26 cellular contexts compared by ENCODE assay signal in genomic region chr16:15726715-15727114, GRCh38.
DNase-seq lines count a peak whose midpoint lies in the region; ATAC-seq and TF ChIP-seq lines count a peak whose summit lies in the region.
"Had no signal": no experiment of that assay in that cellular context is flagged by ENCODE, and none has a peak within 500 bp of the region (broad histone marks: within the 10 kb centered on the region; RNA-seq: fewer than 3 reads in every experiment).

No MANE protein-coding gene starts in this region.

- no peak for ATAC-seq in stimulated activated naive B cell treated with anti-CD40 and anti-IgM and Interleukin-4, amounts not matched to agents 10 μg/mL and 1 μg/mL and 100 μg/mL, for 72 hours (replicated peaks)
- ATAC-seq: effector memory CD8-positive, alpha-beta T cell; T-cell had no signal

- peak overlapping the region; percentile 56 to 71 (median 64) for H3K27ac ChIP-seq in esophagus muscularis mucosa (replicated peaks in 1 of 4)
- H3K27ac ChIP-seq: BLaER1, skin epidermis had no signal

- no peaks in the 10 kb centered on the region for H3K27me3 Mint-ChIP-seq in stimulated activated naive B cell treated with anti-CD40 and anti-IgM and Interleukin-4, amounts not matched to agents 10 μg/mL and 1 μg/mL and 100 μg/mL, for 72 hours
- H3K27me3 Mint-ChIP-seq: activated naive CD8-positive, alpha-beta T cell treated with anti-CD3 and anti-CD28 coated beads, Interleukin-2, amount 10 ng/mL, durations not matched to agents 7 days and 5 days; effector memory CD8-positive, alpha-beta T cell; T-cell had no signal

- intact Hi-C loops in esophagus muscularis mucosa (cut with DNase I), result no loop called here

- peak; percentile 11 for DNase-seq in DMS53 treated with DMSO at 0.1 percent for 48 hours (lab: John Stamatoyannopoulos, UW; ENCODE audit: unreplicated experiment)
- DNase-seq in NCI-H526 treated with DMSO at 0.1 percent for 48 hours (lab: John Stamatoyannopoulos, UW), result peak; percentile 16
- DNase-seq in esophagus muscularis mucosa (ENCODE audit: extremely low spot score), result no peak
- no peak for DNase-seq in stimulated activated naive B cell treated with anti-CD40 and anti-IgM and Interleukin-4, amounts not matched to agents 10 μg/mL and 1 μg/mL and 100 μg/mL, for 72 hours
- no peak for DNase-seq in OCI-M1 (lab: John Stamatoyannopoulos, UW)
- DNase-seq in putamen (ENCODE audit: low spot score), result no peak
- DNase-seq in NOMO-1 treated with DMSO at 0.1 percent for 48 hours (lab: John Stamatoyannopoulos, UW; ENCODE audit: unreplicated experiment), result no peak
- DNase-seq: activated CD8-positive, alpha-beta memory T cell treated with anti-CD3 and anti-CD28 coated beads for 24 hours; activated effector memory CD4-positive, alpha-beta T cell treated with anti-CD3 and anti-CD28 coated beads, Interleukin-2, amount 50 U/mL, for 16 hours; activated naive CD8-positive, alpha-beta T cell treated with anti-CD3 and anti-CD28 coated beads, Interleukin-2, amount 10 ng/mL, durations not matched to agents 7 days and 5 days; aorta; DMS153; effector memory CD8-positive, alpha-beta T cell; mammary epithelial cell; MV-4-11; NCI-H1436 treated with DMSO at 0.1 percent for 48 hours; NCI-H345; NCI-H82; RPMI8226; stimulated activated naive CD4-positive, alpha-beta T cell treated with Interleukin-2 at 50 U/mL for 16 hours; T-cell; tibial artery had no signal

- peak overlapping the region; percentile 7 for H3K27ac Mint-ChIP-seq in stimulated activated naive B cell treated with anti-CD40 and anti-IgM and Interleukin-4, amounts not matched to agents 10 μg/mL and 1 μg/mL and 100 μg/mL, for 72 hours
- H3K27ac Mint-ChIP-seq: activated naive CD8-positive, alpha-beta T cell treated with anti-CD3 and anti-CD28 coated beads, Interleukin-2, amount 10 ng/mL, durations not matched to agents 7 days and 5 days; nephron had no signal

- H3K4me1 Mint-ChIP-seq in stimulated activated naive B cell treated with anti-CD40 and anti-IgM and Interleukin-4, amounts not matched to agents 10 μg/mL and 1 μg/mL and 100 μg/mL, for 72 hours, result no peaks in the 10 kb centered on the region
- H3K4me1 Mint-ChIP-seq: activated naive CD8-positive, alpha-beta T cell treated with anti-CD3 and anti-CD28 coated beads, Interleukin-2, amount 10 ng/mL, durations not matched to agents 7 days and 5 days; nephron; T-cell had no signal

- 72% methylated on average over 18 of the region's 18 CpGs for WGBS in esophagus muscularis mucosa

- H3K4me3 Mint-ChIP-seq in stimulated activated naive B cell treated with anti-CD40 and anti-IgM and Interleukin-4, amounts not matched to agents 10 μg/mL and 1 μg/mL and 100 μg/mL, for 72 hours, result peak overlapping the region in 1 of 2 donors; percentile 1
- H3K4me3 Mint-ChIP-seq: activated naive CD8-positive, alpha-beta T cell treated with anti-CD3 and anti-CD28 coated beads, Interleukin-2, amount 10 ng/mL, durations not matched to agents 7 days and 5 days; effector memory CD8-positive, alpha-beta T cell; nephron; T-cell had no signal

- H3K9me3 ChIP-seq in esophagus muscularis mucosa, result no peaks in the 10 kb centered on the region
- H3K9me3 ChIP-seq: BLaER1, HAP-1, tibial artery had no signal

- peaks cover 34 to 35% of the 10 kb centered on the region in 2 donors for H3K36me3 Mint-ChIP-seq in stimulated activated naive B cell treated with anti-CD40 and anti-IgM and Interleukin-4, amounts not matched to agents 10 μg/mL and 1 μg/mL and 100 μg/mL, for 72 hours

- no peak for TF ChIP-seq POLR2A in esophagus muscularis mucosa (IDR thresholded peaks at IDR 0.05; ENCODE audit: low read depth)

- no peak for TF ChIP-seq EP300 in esophagus muscularis mucosa (IDR thresholded peaks at IDR 0.05)

- H3K9me3 Mint-ChIP-seq in stimulated activated naive B cell treated with anti-CD40 and anti-IgM and Interleukin-4, amounts not matched to agents 10 μg/mL and 1 μg/mL and 100 μg/mL, for 72 hours, result no peaks in the 10 kb centered on the region
- H3K9me3 Mint-ChIP-seq: activated naive CD8-positive, alpha-beta T cell treated with anti-CD3 and anti-CD28 coated beads, Interleukin-2, amount 10 ng/mL, durations not matched to agents 7 days and 5 days; effector memory CD8-positive, alpha-beta T cell; nephron; T-cell had no signal

- no peak overlapping the region for H3K4me3 ChIP-seq in esophagus muscularis mucosa
- H3K4me3 ChIP-seq: BLaER1, HAP-1, skin epidermis, tibial artery had no signal

- H3K36me3 ChIP-seq in esophagus muscularis mucosa, result peaks cover 38 to 100% (median 98%) of the 10 kb centered on the region in 4 donors

- no peak for TF ChIP-seq CTCF in esophagus muscularis mucosa (IDR thresholded peaks at IDR 0.05)

- peaks cover 0 to 94% (median 65%) of the 10 kb centered on the region in 4 donors for H3K4me1 ChIP-seq in esophagus muscularis mucosa
- H3K4me1 ChIP-seq: BLaER1, HAP-1, tibial artery had no signal

- H3K27me3 ChIP-seq in esophagus muscularis mucosa, result no peaks in the 10 kb centered on the region
- H3K27me3 ChIP-seq: BLaER1, tibial artery had no signal

Comparison
In these comparisons a context has a peak if more than half of its experiments do, and no peak if none do; other contexts are left out.
1. DNase-seq: peak in DMS53 treated with DMSO at 0.1 percent for 48 hours (single experiment) and NCI-H526 treated with DMSO at 0.1 percent for 48 hours (single experiment); none in esophagus muscularis mucosa (single experiment), stimulated activated naive B cell treated with anti-CD40 and anti-IgM and Interleukin-4, amounts not matched to agents 10 μg/mL and 1 μg/mL and 100 μg/mL, for 72 hours (single experiment), OCI-M1 (single experiment), putamen (single experiment) and NOMO-1 treated with DMSO at 0.1 percent for 48 hours (single experiment).